21 cellular contexts compared by ENCODE assay signal in the genomic region with DNA sequence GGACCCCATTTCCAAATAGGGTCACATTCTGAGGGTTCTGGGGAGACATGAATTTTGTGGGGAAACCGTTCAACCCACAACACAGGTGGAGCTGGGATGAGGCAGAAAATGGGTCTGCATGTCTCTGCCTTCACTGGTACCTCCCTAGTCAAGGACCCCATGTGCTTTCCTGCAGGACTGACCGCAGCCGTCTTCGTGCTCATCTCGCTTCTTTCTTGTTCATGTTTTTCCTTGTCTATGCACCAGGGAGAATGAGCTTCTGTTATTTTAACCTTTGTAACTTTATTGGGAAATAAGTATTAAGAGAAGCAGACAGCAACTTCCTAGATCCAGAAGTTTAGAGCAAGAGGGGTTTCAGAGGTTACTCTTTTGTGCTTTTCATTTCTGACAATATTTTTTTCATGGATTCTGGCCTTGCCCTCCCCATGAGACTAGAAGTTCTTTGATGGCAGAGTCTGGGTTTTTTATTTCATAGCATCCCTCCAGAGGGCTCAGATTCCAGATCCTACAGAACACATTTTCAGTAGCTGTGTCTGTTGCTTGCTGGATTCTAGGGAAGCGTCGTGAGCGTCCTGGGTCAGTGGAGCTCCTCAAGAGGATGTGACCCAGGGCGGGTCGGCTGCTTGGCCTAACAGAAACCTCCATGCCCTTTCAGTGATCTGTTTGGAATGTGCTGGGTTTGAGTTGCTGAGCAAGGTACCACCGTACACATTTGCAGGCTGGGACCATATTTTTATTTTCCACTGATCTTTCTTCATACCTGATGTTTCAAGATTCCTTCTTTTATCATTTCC.
A peak's percentile ranks its signal among the peaks of the same experiment; 100 is the strongest.
DNase-seq lines count a peak whose midpoint lies in the region; ATAC-seq and TF ChIP-seq lines count a peak whose summit lies in the region.
"Had no signal": no experiment of that assay in that cellular context is flagged by ENCODE, and none has a peak within 500 bp of the region (broad histone marks: within the 10 kb centered on the region; RNA-seq: fewer than 3 reads in every experiment).

No MANE protein-coding gene starts in this region.

- POLR2A ChIA-PET in activated CD4-positive, alpha-beta memory T cell treated with anti-CD3 and anti-CD28 coated beads for 36 hours (lab: Charles Lee) = no interaction called here
- POLR2A ChIA-PET in activated CD4-positive, alpha-beta memory T cell treated with anti-CD3 and anti-CD28 coated beads, Interleukin-2, amount 10 ng/mL, durations not matched to agents 7 days and 5 days (lab: Charles Lee) = no interaction called here

- no peaks in the 10 kb centered on the region for H3K36me3 Mint-ChIP-seq in activated CD4-positive, alpha-beta memory T cell treated with anti-CD3 and anti-CD28 coated beads for 36 hours
- no peaks in the 10 kb centered on the region for H3K36me3 Mint-ChIP-seq in activated CD4-positive, alpha-beta memory T cell treated with anti-CD3 and anti-CD28 coated beads, Interleukin-2, amount 10 ng/mL, durations not matched to agents 7 days and 5 days (ENCODE audit: low read depth)
- no peaks in the 10 kb centered on the region for H3K36me3 Mint-ChIP-seq in nephron progenitor cell (ENCODE audit: low read depth)
- H3K36me3 Mint-ChIP-seq: CD8-positive, alpha-beta T cell had no signal

- TF ChIP-seq CTCF in heart left ventricle (IDR thresholded peaks at IDR 0.05) = no peak
- no peak for TF ChIP-seq CTCF in nephron progenitor cell (IDR thresholded peaks at IDR 0.05)

- no peak for TF ChIP-seq POLR2A in heart left ventricle (IDR thresholded peaks at IDR 0.05)

- peak overlapping the region in 11 of 12 donors; percentile 18 to 73 (median 60) for H3K27ac ChIP-seq in heart left ventricle
- H3K27ac ChIP-seq: 22Rv1, KMS-11, RWPE1, SJSA1 had no signal

- peak in 2 of 4 donors; percentile 20 to 52 for ATAC-seq in heart left ventricle
- no peak for ATAC-seq in HG03135 (IDR thresholded peaks at IDR 0.05; ENCODE audit: unreplicated experiment)
- ATAC-seq: CD8-positive, alpha-beta T cell; GM12878; HepG2; PC-3 had no signal

- H3K9me3 Mint-ChIP-seq in activated CD4-positive, alpha-beta memory T cell treated with anti-CD3 and anti-CD28 coated beads for 36 hours = no peaks in the 10 kb centered on the region
- no peaks in the 10 kb centered on the region for H3K9me3 Mint-ChIP-seq in activated CD4-positive, alpha-beta memory T cell treated with anti-CD3 and anti-CD28 coated beads, Interleukin-2, amount 10 ng/mL, durations not matched to agents 7 days and 5 days
- no peaks in the 10 kb centered on the region for H3K9me3 Mint-ChIP-seq in nephron progenitor cell
- H3K9me3 Mint-ChIP-seq: CD8-positive, alpha-beta T cell had no signal

- CTCF ChIA-PET in activated CD4-positive, alpha-beta memory T cell treated with anti-CD3 and anti-CD28 coated beads for 36 hours (lab: Charles Lee) = no interaction called here
- CTCF ChIA-PET in activated CD4-positive, alpha-beta memory T cell treated with anti-CD3 and anti-CD28 coated beads, Interleukin-2, amount 10 ng/mL, durations not matched to agents 7 days and 5 days (lab: Charles Lee) = no interaction called here

- H3K9me3 ChIP-seq in heart left ventricle = peaks cover 0 to 13% (median 0%) of the 10 kb centered on the region in 12 donors
- H3K9me3 ChIP-seq: BE2C, SJSA1 had no signal

- DNase-seq in activated CD4-positive, alpha-beta memory T cell treated with anti-CD3 and anti-CD28 coated beads for 36 hours = peak; percentile 3
- no peak for DNase-seq in activated CD4-positive, alpha-beta memory T cell treated with anti-CD3 and anti-CD28 coated beads, Interleukin-2, amount 10 ng/mL, durations not matched to agents 7 days and 5 days
- DNase-seq in heart left ventricle (peak in 3 of 5 donors; percentile 16 to 51 (median 22)), nephron progenitor cell (no peak), ureter (ENCODE audit: low spot score) (peak; percentile 34), iPS-NIHi7 (ENCODE audit: extremely low spot score) (no peak), NCI-H1694 (lab: John Stamatoyannopoulos, UW) (no peak)
- DNase-seq: BE2C; CD8-positive, alpha-beta T cell; GDM1; NCI-H1436; NCI-H2081 treated with DMSO at 0.1 percent for 48 hours; NCI-H510A treated with DMSO at 0.1 percent for 48 hours; PC-3 had no signal

- WGBS in heart left ventricle, 4 donors = 63 to 75% (median 72%) methylated on average over 11 of the region's 11 CpGs

- H3K27me3 Mint-ChIP-seq in activated CD4-positive, alpha-beta memory T cell treated with anti-CD3 and anti-CD28 coated beads for 36 hours = peaks cover 16% of the 10 kb centered on the region
- peaks cover 10% of the 10 kb centered on the region for H3K27me3 Mint-ChIP-seq in activated CD4-positive, alpha-beta memory T cell treated with anti-CD3 and anti-CD28 coated beads, Interleukin-2, amount 10 ng/mL, durations not matched to agents 7 days and 5 days
- H3K27me3 Mint-ChIP-seq in nephron progenitor cell (ENCODE audit: low read depth, poor library complexity) = peaks cover 20% of the 10 kb centered on the region

- intact Hi-C loops in activated CD4-positive, alpha-beta memory T cell treated with anti-CD3 and anti-CD28 coated beads for 36 hours (cut with micrococcal nuclease) = no loop called here
- intact Hi-C loops in heart left ventricle (cut with DNase I) = no loop called here

- H3K4me3 Mint-ChIP-seq in activated CD4-positive, alpha-beta memory T cell treated with anti-CD3 and anti-CD28 coated beads for 36 hours = no peak overlapping the region
- H3K4me3 Mint-ChIP-seq in activated CD4-positive, alpha-beta memory T cell treated with anti-CD3 and anti-CD28 coated beads, Interleukin-2, amount 10 ng/mL, durations not matched to agents 7 days and 5 days = no peak overlapping the region
- H3K4me3 Mint-ChIP-seq in nephron progenitor cell = no peak overlapping the region
- H3K4me3 Mint-ChIP-seq: CD8-positive, alpha-beta T cell had no signal

- H3K4me1 ChIP-seq in heart left ventricle = peaks cover 0 to 32% (median 9%) of the 10 kb centered on the region in 12 donors
- H3K4me1 ChIP-seq: BE2C, SJSA1 had no signal

- H3K27ac Mint-ChIP-seq in activated CD4-positive, alpha-beta memory T cell treated with anti-CD3 and anti-CD28 coated beads for 36 hours = no peak overlapping the region
- H3K27ac Mint-ChIP-seq in activated CD4-positive, alpha-beta memory T cell treated with anti-CD3 and anti-CD28 coated beads, Interleukin-2, amount 10 ng/mL, durations not matched to agents 7 days and 5 days = no peak overlapping the region
- peak overlapping the region; percentile 89 for H3K27ac Mint-ChIP-seq in nephron progenitor cell
- H3K27ac Mint-ChIP-seq: CD8-positive, alpha-beta T cell had no signal

- H3K4me1 Mint-ChIP-seq in activated CD4-positive, alpha-beta memory T cell treated with anti-CD3 and anti-CD28 coated beads for 36 hours (ENCODE audit: low read depth) = no peaks in the 10 kb centered on the region
- no peaks in the 10 kb centered on the region for H3K4me1 Mint-ChIP-seq in activated CD4-positive, alpha-beta memory T cell treated with anti-CD3 and anti-CD28 coated beads, Interleukin-2, amount 10 ng/mL, durations not matched to agents 7 days and 5 days
- peaks cover 61% of the 10 kb centered on the region for H3K4me1 Mint-ChIP-seq in nephron progenitor cell

- H3K4me3 ChIP-seq in heart left ventricle = no peak overlapping the region
- H3K4me3 ChIP-seq: GM12878, SJSA1 had no signal

- no peaks in the 10 kb centered on the region for H3K27me3 ChIP-seq in heart left ventricle
- H3K27me3 ChIP-seq: SJSA1 had no signal

- H3K36me3 ChIP-seq in heart left ventricle = peaks cover 0 to 4% (median 0%) of the 10 kb centered on the region in 9 donors
- H3K36me3 ChIP-seq: BE2C, SJSA1 had no signal

Comparison
In these comparisons a context has a peak if more than half of its experiments do, and no peak if none do; other contexts are left out.
1. DNase-seq: peak in activated CD4-positive, alpha-beta memory T cell treated with anti-CD3 and anti-CD28 coated beads for 36 hours (single experiment), heart left ventricle (3 of 5) and ureter (single experiment); none in activated CD4-positive, alpha-beta memory T cell treated with anti-CD3 and anti-CD28 coated beads, Interleukin-2, amount 10 ng/mL, durations not matched to agents 7 days and 5 days (single experiment), nephron progenitor cell (single experiment), iPS-NIHi7 (single experiment) and NCI-H1694 (single experiment).